In genomic region chr2:125490308-125490707, GRCh38 we compare ENCODE assay signal across 8 cellular contexts.
"Had no signal": no experiment of that assay in that cellular context is flagged by ENCODE, and none has a peak within 500 bp of the region (broad histone marks: within the 10 kb centered on the region; RNA-seq: fewer than 3 reads in every experiment).

No MANE protein-coding gene starts in this region.

- DNase-seq: GDM1, GF-D8 had no signal

- H3K4me3 ChIP-seq: GM12878 had no signal

- FAIRE-seq: G401.6, GM12878, GM12891, GM12892, GM18507, GM19239 had no signal

- ATAC-seq: GM12878 had no signal
